30 cellular contexts compared by ENCODE assay signal in the genomic region with DNA sequence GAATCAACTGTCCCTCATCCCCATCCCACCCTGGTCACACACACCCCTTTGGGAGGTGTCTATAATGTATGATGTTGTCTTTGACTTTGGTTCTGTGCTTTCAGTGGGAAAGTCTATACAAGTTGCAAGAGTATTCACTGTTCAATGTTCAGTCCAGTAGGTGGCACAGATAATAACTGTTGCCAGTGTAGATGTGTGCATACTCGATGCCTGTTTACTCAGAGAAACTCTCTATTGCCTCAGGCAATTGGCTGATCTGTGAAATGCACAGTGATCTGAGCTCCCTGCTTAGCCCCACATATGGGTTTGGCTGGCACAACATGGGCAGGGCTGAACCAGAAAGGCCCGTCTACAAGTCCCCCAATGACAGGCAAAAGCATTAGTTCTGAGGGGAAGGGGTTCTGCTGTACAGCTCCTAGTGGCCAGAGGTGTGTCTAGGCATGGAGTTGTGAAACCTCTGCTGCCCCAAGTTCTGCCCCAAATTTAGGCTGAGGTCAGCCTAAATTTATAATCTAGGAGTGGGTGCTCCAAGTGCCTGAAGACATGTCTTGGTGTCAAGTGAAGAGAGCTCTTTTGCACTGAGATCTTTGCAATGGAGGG.
A peak's percentile ranks its signal among the peaks of the same experiment; 100 is the strongest.
DNase-seq lines count a peak whose midpoint lies in the region; ATAC-seq, FAIRE-seq and TF ChIP-seq lines count a peak whose summit lies in the region.
"Had no signal": no experiment of that assay in that cellular context is flagged by ENCODE, and none has a peak within 500 bp of the region (broad histone marks: within the 10 kb centered on the region; RNA-seq: fewer than 3 reads in every experiment).

No MANE protein-coding gene starts in this region.

- H2AFZ ChIP-seq in GM23248 = no peak overlapping the region
- no peak overlapping the region for H2AFZ ChIP-seq in OCI-LY7 (ENCODE audit: low read length)

- no peaks in the 10 kb centered on the region for H3K9me3 ChIP-seq in A549
- H3K9me3 ChIP-seq in GM23248 (ENCODE audit: low read depth) = no peaks in the 10 kb centered on the region
- H3K9me3 ChIP-seq in OCI-LY7 (ENCODE audit: low read length) = no peaks in the 10 kb centered on the region
- H3K9me3 ChIP-seq: esophagus squamous epithelium, neutrophil, psoas muscle, SJCRH30 had no signal

- POLR2A ChIA-PET in A549 (lab: Yijun Ruan, JAX) = no interaction called here
- POLR2A ChIA-PET in OCI-LY7 (lab: Charles Lee) = interaction anchor here (1.4 kb wide), 1 partner anchor 48 kb away, joined by 3 read pairs; no protein-coding TSS in a partner anchor
- POLR2A ChIA-PET in HEK293T (lab: Yijun Ruan, JAX) = no interaction called here
- POLR2A ChIA-PET in MCF 10A (lab: Yijun Ruan, JAX) = no interaction called here

- H3K79me2 ChIP-seq in GM23248 (ENCODE audit: insufficient read depth) = no peaks in the 10 kb centered on the region
- no peaks in the 10 kb centered on the region for H3K79me2 ChIP-seq in OCI-LY7 (ENCODE audit: insufficient read depth, low read depth, low read length)

- no peak for TF ChIP-seq POLR2A in A549 (IDR thresholded peaks at IDR 0.05; ENCODE audit: low read length)

- H3K27ac ChIP-seq in A549 (no peak overlapping the region), GM23248 (no peak overlapping the region), OCI-LY7 (ENCODE audit: low read depth, low read length, poor library complexity, severe bottlenecking) (no peak overlapping the region), foreskin keratinocyte (no peak overlapping the region)
- H3K27ac ChIP-seq: cardiac muscle cell, coronary artery, esophagus squamous epithelium, KMS-11, left ventricle myocardium inferior, neutrophil, psoas muscle, SJCRH30 had no signal

- H3K4me1 ChIP-seq in A549 (no peaks in the 10 kb centered on the region), GM23248 (ENCODE audit: insufficient read depth) (no peaks in the 10 kb centered on the region), OCI-LY7 (ENCODE audit: insufficient read depth, low read length, poor library complexity, severe bottlenecking) (no peaks in the 10 kb centered on the region), foreskin keratinocyte (no peaks in the 10 kb centered on the region)
- H3K4me1 ChIP-seq: esophagus squamous epithelium, left ventricle myocardium inferior, psoas muscle, SJCRH30 had no signal

- no peaks in the 10 kb centered on the region for H3K9me3 Mint-ChIP-seq in MCF 10A (ENCODE audit: unreplicated experiment)

- H3K36me3 Mint-ChIP-seq in MCF 10A (ENCODE audit: insufficient read depth, unreplicated experiment) = no peaks in the 10 kb centered on the region
- H3K36me3 Mint-ChIP-seq: activated naive CD4-positive, alpha-beta T cell treated with anti-CD3 and anti-CD28 coated beads, Interleukin-2, amount 50 U/mL, for 24 hours; naive B cell had no signal

- intact Hi-C loops in OCI-LY7 (cut with micrococcal nuclease; ENCODE audit: unreplicated experiment) (no loop called here), MCF 10A (cut with micrococcal nuclease) (no loop called here)

- H3K27me3 ChIP-seq in GM23248 (replicated peaks; ENCODE audit: insufficient read depth) (no peaks in the 10 kb centered on the region), foreskin keratinocyte (no peaks in the 10 kb centered on the region)
- H3K27me3 ChIP-seq: cardiac muscle cell, esophagus squamous epithelium, neutrophil, SJCRH30 had no signal

- H3K9me2 ChIP-seq in GM23248 (ENCODE audit: insufficient read depth) (no peaks in the 10 kb centered on the region), OCI-LY7 (ENCODE audit: insufficient read depth, low read length) (no peaks in the 10 kb centered on the region)

- H3K27me3 Mint-ChIP-seq in MCF 10A (ENCODE audit: insufficient read depth, unreplicated experiment) = no peaks in the 10 kb centered on the region
- H3K27me3 Mint-ChIP-seq: activated naive CD4-positive, alpha-beta T cell treated with anti-CD3 and anti-CD28 coated beads, Interleukin-2, amount 50 U/mL, for 24 hours; effector memory CD8-positive, alpha-beta T cell; naive B cell; stimulated activated naive CD8-positive, alpha-beta T cell treated with anti-CD3 and anti-CD28 coated beads, Interleukin-15, Interleukin-2, amounts not matched to agents 100 ng/mL and 50 ng/mL, for 24 hours had no signal

- H3K27ac Mint-ChIP-seq in MCF 10A (ENCODE audit: low read depth, unreplicated experiment) = no peak overlapping the region
- H3K27ac Mint-ChIP-seq: activated naive CD4-positive, alpha-beta T cell treated with anti-CD3 and anti-CD28 coated beads, Interleukin-2, amount 50 U/mL, for 24 hours; naive B cell; stimulated activated naive CD8-positive, alpha-beta T cell treated with anti-CD3 and anti-CD28 coated beads, Interleukin-15, Interleukin-2, amounts not matched to agents 100 ng/mL and 50 ng/mL, for 24 hours had no signal

- DNase-seq in A549 (ENCODE audit: low read depth in 1 of 2, low spot score in 1 of 2) = peak in 1 of 2 experiments; percentile 13
- DNase-seq in GM23248 = peak; percentile 13
- peak; percentile 2 for DNase-seq in OCI-LY7 (ENCODE audit: low spot score)
- peak; percentile 7 to 34 for DNase-seq in foreskin keratinocyte
- DNase-seq in HEK293T (ENCODE audit: extremely low spot score) = no peak
- no peak for DNase-seq in MCF 10A (ENCODE audit: unreplicated experiment)
- DNase-seq: activated CD4-positive, alpha-beta T cell treated with anti-CD3 and anti-CD28 coated beads, Interleukin-2, amount 50 U/mL, for 48 hours; activated CD8-positive, alpha-beta memory T cell treated with anti-CD3 and anti-CD28 coated beads, Interleukin-2, amount 50 U/mL, for 48 hours; anterior cingulate cortex; DMS153; effector memory CD8-positive, alpha-beta T cell; esophagus squamous epithelium; GDM1; left ventricle myocardium inferior; naive B cell; NCI-H146; NCI-H2171; psoas muscle; SJCRH30; T1000 had no signal

- TF ChIP-seq EP300 in A549 (IDR thresholded peaks at IDR 0.05) = no peak

- WGBS in A549 (ENCODE audit: missing lambda C conversion rate) = 0% methylated on average over 1 of the region's 2 CpGs
- 77 to 79% methylated on average over 1 to 2 of the region's 2 CpGs for WGBS in GM23248 (ENCODE audit: low coverage in 1 of 2, low lambda C conversion rate in 2 of 2, missing lambda C conversion rate in 2 of 2), 2 experiments

- no peak for FAIRE-seq in A549 (lab: Jason Lieb, UNC)
- FAIRE-seq: islet of Langerhans, RCC 7860 had no signal

- H4K20me1 ChIP-seq in GM23248 (ENCODE audit: insufficient read depth) (no peaks in the 10 kb centered on the region), OCI-LY7 (ENCODE audit: insufficient read depth, low read length) (no peaks in the 10 kb centered on the region)

- BruUV-seq in OCI-LY7 (replicated peaks; lab: Mats Ljungman, UMichigan) (no TSS peak), MCF 10A (replicated peaks; lab: Mats Ljungman, UMichigan) (no TSS peak)

- no peak overlapping the region for H3K4me3 Mint-ChIP-seq in MCF 10A (ENCODE audit: unreplicated experiment)
- H3K4me3 Mint-ChIP-seq: activated naive CD4-positive, alpha-beta T cell treated with anti-CD3 and anti-CD28 coated beads, Interleukin-2, amount 50 U/mL, for 24 hours; effector memory CD8-positive, alpha-beta T cell; naive B cell; stimulated activated naive CD8-positive, alpha-beta T cell treated with anti-CD3 and anti-CD28 coated beads, Interleukin-15, Interleukin-2, amounts not matched to agents 100 ng/mL and 50 ng/mL, for 24 hours had no signal

- TF ChIP-seq CTCF in A549 (IDR thresholded peaks at IDR 0.05) (no peak), OCI-LY7 (conservative IDR thresholded peaks at IDR 0.05; ENCODE audit: low read length) (peak; percentile 35; the same call in 1 of the 2 replicates), foreskin keratinocyte (conservative IDR thresholded peaks at IDR 0.05) (peak; percentile 38), MCF 10A (IDR thresholded peaks at IDR 0.05; ENCODE audit: unreplicated experiment) (no peak)

- H3K4me3 ChIP-seq in A549 (no peak overlapping the region), GM23248 (no peak overlapping the region), OCI-LY7 (ENCODE audit: low read depth, low read length, poor library complexity, severe bottlenecking) (no peak overlapping the region)
- H3K4me3 ChIP-seq: cardiac muscle cell, coronary artery, esophagus squamous epithelium, left ventricle myocardium inferior, psoas muscle, SJCRH30 had no signal

- ATAC-seq in A549 (peak; percentile 78 to 84; a peak in 5 of 6 replicates), foreskin keratinocyte (peak; percentile 77), HG03460 (IDR thresholded peaks at IDR 0.05; ENCODE audit: unreplicated experiment) (no peak)
- ATAC-seq: effector memory CD8-positive, alpha-beta T cell; HCT116; psoas muscle had no signal

- no peaks in the 10 kb centered on the region for H3K36me3 ChIP-seq in GM23248 (ENCODE audit: low read depth)
- no peaks in the 10 kb centered on the region for H3K36me3 ChIP-seq in OCI-LY7 (ENCODE audit: insufficient read depth, low read length)
- H3K36me3 ChIP-seq: cardiac muscle cell, esophagus squamous epithelium, left ventricle myocardium inferior, neutrophil, SJCRH30 had no signal

- no peak overlapping the region for H3K4me2 ChIP-seq in A549
- no peak overlapping the region for H3K4me2 ChIP-seq in GM23248 (ENCODE audit: unreplicated experiment)
- no peak overlapping the region for H3K4me2 ChIP-seq in OCI-LY7 (ENCODE audit: low read length)
- H3K4me2 ChIP-seq: KMS-11 had no signal

- no peaks in the 10 kb centered on the region for H3K4me1 Mint-ChIP-seq in MCF 10A (ENCODE audit: insufficient read depth, unreplicated experiment)
- H3K4me1 Mint-ChIP-seq: activated naive CD4-positive, alpha-beta T cell treated with anti-CD3 and anti-CD28 coated beads, Interleukin-2, amount 50 U/mL, for 24 hours; naive B cell had no signal

- CTCF ChIA-PET in A549 (lab: Yijun Ruan, JAX) = no interaction called here
- CTCF ChIA-PET in OCI-LY7 (lab: Charles Lee; ENCODE audit: unreplicated experiment) = no interaction called here
- CTCF ChIA-PET in HEK293T (lab: Yijun Ruan, JAX) = no interaction called here
- CTCF ChIA-PET in MCF 10A (lab: Yijun Ruan, JAX) = no interaction called here

- TF ChIP-seq RAD21 in A549 (conservative IDR thresholded peaks at IDR 0.05 in 1 of 2, IDR thresholded peaks at IDR 0.05 in 1 of 2) = no peak

- H3K9ac ChIP-seq in GM23248 = no peak overlapping the region
- H3K9ac ChIP-seq: KMS-11 had no signal

- H3F3A ChIP-seq in GM23248 (ENCODE audit: insufficient read depth) = no peaks in the 10 kb centered on the region

- in situ Hi-C loops in GM23248 (cut with MboI) = loop anchor here (25.0 kb wide), 1 partner anchor 315 kb away; a partner anchor contains a TSS

TF ChIP-seq in A549, 52 proteins besides CTCF, POLR2A, EP300 and RAD21 (continues in another document):
- TF ChIP-seq, protein P1, sequence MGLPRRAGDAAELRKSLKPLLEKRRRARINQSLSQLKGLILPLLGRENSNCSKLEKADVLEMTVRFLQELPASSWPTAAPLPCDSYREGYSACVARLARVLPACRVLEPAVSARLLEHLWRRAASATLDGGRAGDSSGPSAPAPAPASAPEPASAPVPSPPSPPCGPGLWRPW (IDR thresholded peaks at IDR 0.05) = no peak
- TF ChIP-seq TP53 (CRISPR knock-in tag; IDR thresholded peaks at IDR 0.05) = no peak

TF ChIP-seq in HEK293T, 16 proteins besides CTCF, POLR2A, EP300 and RAD21 (continues in another document):
- TF ChIP-seq HDGF (IDR thresholded peaks at IDR 0.05; ENCODE audit: borderline replicate concordance) (no peak), SP1 (IDR thresholded peaks at IDR 0.05) (no peak), FOXK2 (IDR thresholded peaks at IDR 0.05) (no peak)

Comparison
In these comparisons a context has a peak if more than half of its experiments do, and no peak if none do; other contexts are left out.
1. DNase-seq: peak in GM23248 (single experiment), OCI-LY7 (single experiment) and foreskin keratinocyte (2 of 2); none in HEK293T (single experiment) and MCF 10A (single experiment).
2. CTCF ChIP-seq: peak in OCI-LY7 (single experiment) and foreskin keratinocyte (single experiment); none in A549 (single experiment) and MCF 10A (single experiment).